Comparison of ENCODE assay signal across 10 cellular contexts in genomic region chr2:127400897-127401756, GRCh38. TPM values are rescaled to one million over a fixed set of nuclear protein-coding genes. Genes with fewer than 3 reads are reported as not detected.
DNase-seq lines count a peak whose midpoint lies in the region; ATAC-seq and TF ChIP-seq lines count a peak whose summit lies in the region.
"Had no signal": no experiment of that assay in that cellular context is flagged by ENCODE, and none has a peak within 500 bp of the region (broad histone marks: within the 10 kb centered on the region; RNA-seq: fewer than 3 reads in every experiment).

No MANE protein-coding gene starts in this region.

- H3K4me3 ChIP-seq in iPS-15b (ENCODE audit: low read depth, low read length): peak overlapping the region; percentile 18

- no peak for DNase-seq in activated CD8-positive, alpha-beta T cell treated with anti-CD3 and anti-CD28 coated beads for 36 hours
- DNase-seq in activated CD8-positive, alpha-beta T cell treated with anti-CD3 and anti-CD28 coated beads, Interleukin-2, amount 10 ng/mL, durations not matched to agents 7 days and 5 days: no peak
- DNase-seq in RWPE1 (ENCODE audit: low spot score): peak; percentile 91
- peak in 1 of 2 donors; percentile 40 for DNase-seq in stimulated activated effector memory CD8-positive, alpha-beta T cell treated with anti-CD3 and anti-CD28 coated beads, Interleukin-12 subunit alpha, Interleukin-12 subunit beta, amount 100 ng/mL, for 72 hours (ENCODE audit: low spot score in 2 of 2)
- DNase-seq in KBM-7: no peak
- no peak for DNase-seq in NCI-H524 treated with DMSO at 0.1 percent for 48 hours (lab: John Stamatoyannopoulos, UW)
- DNase-seq: caudate nucleus had no signal

- in situ Hi-C loops in KBM-7 (cut with MboI; ENCODE audit: low pct_unique_long_range_greater_than_20kb, low sequenced_read_pairs): no loop called here

- H3K4me1 ChIP-seq in iPS-15b (ENCODE audit: control insufficient read depth, insufficient read depth, low read length): no peaks in the 10 kb centered on the region

- no peaks in the 10 kb centered on the region for H3K9me3 Mint-ChIP-seq in activated CD8-positive, alpha-beta T cell treated with anti-CD3 and anti-CD28 coated beads for 36 hours
- no peaks in the 10 kb centered on the region for H3K9me3 Mint-ChIP-seq in activated CD8-positive, alpha-beta T cell treated with anti-CD3 and anti-CD28 coated beads, Interleukin-2, amount 10 ng/mL, durations not matched to agents 7 days and 5 days (ENCODE audit: insufficient read depth)
- no peaks in the 10 kb centered on the region for H3K9me3 Mint-ChIP-seq in stimulated activated effector memory CD8-positive, alpha-beta T cell treated with anti-CD3 and anti-CD28 coated beads, Interleukin-12 subunit alpha, Interleukin-12 subunit beta, amount 100 ng/mL, for 72 hours

- no peaks in the 10 kb centered on the region for H3K27me3 ChIP-seq in iPS-15b (ENCODE audit: control insufficient read depth, insufficient read depth, low read length)

- peaks cover 2% of the 10 kb centered on the region for H3K27me3 Mint-ChIP-seq in activated CD8-positive, alpha-beta T cell treated with anti-CD3 and anti-CD28 coated beads for 36 hours
- peaks cover 7% of the 10 kb centered on the region for H3K27me3 Mint-ChIP-seq in activated CD8-positive, alpha-beta T cell treated with anti-CD3 and anti-CD28 coated beads, Interleukin-2, amount 10 ng/mL, durations not matched to agents 7 days and 5 days (ENCODE audit: low read depth)

- TF ChIP-seq CTCF in activated CD8-positive, alpha-beta T cell treated with anti-CD3 and anti-CD28 coated beads for 36 hours (IDR thresholded peaks at IDR 0.05): no peak
- no peak for TF ChIP-seq CTCF in RWPE1 (conservative IDR thresholded peaks at IDR 0.05; ENCODE audit: low read depth)

- intact Hi-C loops in activated CD8-positive, alpha-beta T cell treated with anti-CD3 and anti-CD28 coated beads for 36 hours (cut with micrococcal nuclease): no loop called here

- no peak overlapping the region for H3K9ac ChIP-seq in iPS-15b (ENCODE audit: low read depth, low read length)

- CTCF ChIA-PET in activated CD8-positive, alpha-beta T cell treated with anti-CD3 and anti-CD28 coated beads for 36 hours (lab: Charles Lee): interaction anchor here (1.6 to 1.7 kb wide), 2 partner anchors 15 kb away, joined by 8 to 9 read pairs; no protein-coding TSS in a partner anchor
- CTCF ChIA-PET in activated CD8-positive, alpha-beta T cell treated with anti-CD3 and anti-CD28 coated beads, Interleukin-2, amount 10 ng/mL, durations not matched to agents 7 days and 5 days (lab: Charles Lee): no interaction called here
- CTCF ChIA-PET in RWPE1 (lab: Yijun Ruan, JAX): interaction anchor here (1.8 kb wide), 1 partner anchor 15 kb away, joined by 8 read pairs; no protein-coding TSS in a partner anchor

- no peaks in the 10 kb centered on the region for H3K9me3 ChIP-seq in iPS-15b (ENCODE audit: control insufficient read depth, insufficient read depth, low read length)

- peak; percentile 57 for ATAC-seq in activated CD8-positive, alpha-beta T cell treated with anti-CD3 and anti-CD28 coated beads for 36 hours
- ATAC-seq in activated CD8-positive, alpha-beta T cell treated with anti-CD3 and anti-CD28 coated beads, Interleukin-2, amount 10 ng/mL, durations not matched to agents 7 days and 5 days: no peak
- ATAC-seq in stimulated activated effector memory CD8-positive, alpha-beta T cell treated with anti-CD3 and anti-CD28 coated beads, Interleukin-12 subunit alpha, Interleukin-12 subunit beta, amount 100 ng/mL, for 72 hours: peak; percentile 73
- no peak for ATAC-seq in GM19328 (IDR thresholded peaks at IDR 0.05; ENCODE audit: unreplicated experiment)
- ATAC-seq: HCT116 had no signal

- H3K4me1 Mint-ChIP-seq in activated CD8-positive, alpha-beta T cell treated with anti-CD3 and anti-CD28 coated beads for 36 hours (ENCODE audit: low read depth): peaks cover 17% of the 10 kb centered on the region
- H3K4me1 Mint-ChIP-seq in activated CD8-positive, alpha-beta T cell treated with anti-CD3 and anti-CD28 coated beads, Interleukin-2, amount 10 ng/mL, durations not matched to agents 7 days and 5 days (ENCODE audit: low read depth): peaks cover 13% of the 10 kb centered on the region
- H3K4me1 Mint-ChIP-seq in stimulated activated effector memory CD8-positive, alpha-beta T cell treated with anti-CD3 and anti-CD28 coated beads, Interleukin-12 subunit alpha, Interleukin-12 subunit beta, amount 100 ng/mL, for 72 hours: peaks cover 36% of the 10 kb centered on the region

- no peaks in the 10 kb centered on the region for H3K36me3 ChIP-seq in iPS-15b (ENCODE audit: control insufficient read depth, insufficient read depth, low read length)

- POLR2A ChIA-PET in activated CD8-positive, alpha-beta T cell treated with anti-CD3 and anti-CD28 coated beads for 36 hours (lab: Charles Lee): interaction anchor here (1.0 to 1.2 kb wide), 2 partner anchors 11 kb away, joined by 3 to 9 read pairs; no protein-coding TSS in a partner anchor
- POLR2A ChIA-PET in activated CD8-positive, alpha-beta T cell treated with anti-CD3 and anti-CD28 coated beads, Interleukin-2, amount 10 ng/mL, durations not matched to agents 7 days and 5 days (lab: Charles Lee): interaction anchor here (0.6 kb wide), 1 partner anchor 14 kb away, joined by 3 read pairs; no protein-coding TSS in a partner anchor
- POLR2A ChIA-PET in RWPE1 (lab: Yijun Ruan, JAX; ENCODE audit: low non-redundant PET): no interaction called here

- H3K27ac Mint-ChIP-seq in activated CD8-positive, alpha-beta T cell treated with anti-CD3 and anti-CD28 coated beads for 36 hours: no peak overlapping the region
- H3K27ac Mint-ChIP-seq in activated CD8-positive, alpha-beta T cell treated with anti-CD3 and anti-CD28 coated beads, Interleukin-2, amount 10 ng/mL, durations not matched to agents 7 days and 5 days: no peak overlapping the region
- peak overlapping the region; percentile 18 for H3K27ac Mint-ChIP-seq in stimulated activated effector memory CD8-positive, alpha-beta T cell treated with anti-CD3 and anti-CD28 coated beads, Interleukin-12 subunit alpha, Interleukin-12 subunit beta, amount 100 ng/mL, for 72 hours

- H3K4me3 Mint-ChIP-seq in activated CD8-positive, alpha-beta T cell treated with anti-CD3 and anti-CD28 coated beads for 36 hours: no peak overlapping the region
- no peak overlapping the region for H3K4me3 Mint-ChIP-seq in activated CD8-positive, alpha-beta T cell treated with anti-CD3 and anti-CD28 coated beads, Interleukin-2, amount 10 ng/mL, durations not matched to agents 7 days and 5 days
- H3K4me3 Mint-ChIP-seq in stimulated activated effector memory CD8-positive, alpha-beta T cell treated with anti-CD3 and anti-CD28 coated beads, Interleukin-12 subunit alpha, Interleukin-12 subunit beta, amount 100 ng/mL, for 72 hours: no peak overlapping the region

- H3K36me3 Mint-ChIP-seq in activated CD8-positive, alpha-beta T cell treated with anti-CD3 and anti-CD28 coated beads for 36 hours (ENCODE audit: low read depth): no peaks in the 10 kb centered on the region
- no peaks in the 10 kb centered on the region for H3K36me3 Mint-ChIP-seq in activated CD8-positive, alpha-beta T cell treated with anti-CD3 and anti-CD28 coated beads, Interleukin-2, amount 10 ng/mL, durations not matched to agents 7 days and 5 days (ENCODE audit: low read depth)
- no peaks in the 10 kb centered on the region for H3K36me3 Mint-ChIP-seq in stimulated activated effector memory CD8-positive, alpha-beta T cell treated with anti-CD3 and anti-CD28 coated beads, Interleukin-12 subunit alpha, Interleukin-12 subunit beta, amount 100 ng/mL, for 72 hours

- peak overlapping the region; percentile 97 for H3K27ac ChIP-seq in RWPE1

RNA-seq across cellular contexts. Expression of gene MAP3K2, which starts 13.4 kb away (rescaled TPM):
- 10 to 100 TPM; 54.7 to 55.5 TPM for total RNA-seq in activated CD8-positive, alpha-beta T cell treated with anti-CD3 and anti-CD28 coated beads for 36 hours
- total RNA-seq in activated CD8-positive, alpha-beta T cell treated with anti-CD3 and anti-CD28 coated beads, Interleukin-2, amount 10 ng/mL, durations not matched to agents 7 days and 5 days: 10 to 100 TPM; 55.7 to 58.5 TPM

RNA-seq across cellular contexts. Expression of gene PROC, which starts 17.1 kb away (rescaled TPM):
- not detected for total RNA-seq in activated CD8-positive, alpha-beta T cell treated with anti-CD3 and anti-CD28 coated beads for 36 hours
- not detected for total RNA-seq in activated CD8-positive, alpha-beta T cell treated with anti-CD3 and anti-CD28 coated beads, Interleukin-2, amount 10 ng/mL, durations not matched to agents 7 days and 5 days

Comparison
In these comparisons a context has a peak if more than half of its experiments do, and no peak if none do; other contexts are left out.
1. ATAC-seq: peak in activated CD8-positive, alpha-beta T cell treated with anti-CD3 and anti-CD28 coated beads for 36 hours (single experiment) and stimulated activated effector memory CD8-positive, alpha-beta T cell treated with anti-CD3 and anti-CD28 coated beads, Interleukin-12 subunit alpha, Interleukin-12 subunit beta, amount 100 ng/mL, for 72 hours (single experiment); none in activated CD8-positive, alpha-beta T cell treated with anti-CD3 and anti-CD28 coated beads, Interleukin-2, amount 10 ng/mL, durations not matched to agents 7 days and 5 days (single experiment) and GM19328 (single experiment).